ENCODE assay signal across 24 cellular contexts in genomic region chr5:9189681-9190080, GRCh38.
"Had no signal": no experiment of that assay in that cellular context is flagged by ENCODE, and none has a peak within 500 bp of the region (broad histone marks: within the 10 kb centered on the region; RNA-seq: fewer than 3 reads in every experiment).

No MANE protein-coding gene starts in this region.

- H3K36me3 ChIP-seq: colonic mucosa, gastrocnemius medialis, left lung, lower lobe of right lung had no signal

- H3K27ac ChIP-seq: colonic mucosa, epithelial cell of prostate, esophagus squamous epithelium, foreskin keratinocyte, gastrocnemius medialis, left lung, lower lobe of right lung had no signal

- H3K4me1 Mint-ChIP-seq: central memory CD8-positive, alpha-beta T cell had no signal

- H3K9me3 ChIP-seq: colonic mucosa, esophagus squamous epithelium, gastrocnemius medialis, heart right ventricle, left lung, lower lobe of right lung had no signal

- H3K9me3 Mint-ChIP-seq: dendritic cell treated with granulocyte-macrophage colony-stimulating factor and Interleukin-4, amounts not matched to agents 40 ng/mL and 50 ng/mL, for 4 days; endodermal cell had no signal

- DNase-seq: cerebellar nuclear complex; colonic mucosa; cortex of kidney; effector CD8-positive, alpha-beta T cell; effector memory CD8-positive, alpha-beta T cell; endodermal cell; erythroblast; esophagus squamous epithelium; foreskin keratinocyte; gastrocnemius medialis; glutamatergic neuron; head of caudate nucleus; heart right ventricle; hippocampal formation; left cardiac atrium; left ventricle myocardium superior; lower lobe of right lung; mesendoderm; midbrain had no signal

- H3K27me3 ChIP-seq: colonic mucosa, esophagus squamous epithelium, foreskin keratinocyte, gastrocnemius medialis, heart right ventricle, left lung had no signal

- H3K4me3 Mint-ChIP-seq: central memory CD8-positive, alpha-beta T cell; dendritic cell treated with granulocyte-macrophage colony-stimulating factor and Interleukin-4, amounts not matched to agents 40 ng/mL and 50 ng/mL, for 4 days; effector memory CD8-positive, alpha-beta T cell; endodermal cell had no signal

- H3K4me1 ChIP-seq: colonic mucosa, esophagus squamous epithelium, gastrocnemius medialis, heart right ventricle, left lung, lower lobe of right lung had no signal

- H3K4me3 ChIP-seq: colonic mucosa, esophagus squamous epithelium, gastrocnemius medialis, heart right ventricle, left lung, lower lobe of right lung had no signal

- H3K27ac Mint-ChIP-seq: dendritic cell treated with granulocyte-macrophage colony-stimulating factor and Interleukin-4, amounts not matched to agents 40 ng/mL and 50 ng/mL, for 4 days; effector memory CD8-positive, alpha-beta T cell; endodermal cell had no signal

- ATAC-seq: effector memory CD8-positive, alpha-beta T cell; esophagus mucosa; foreskin keratinocyte; gastrocnemius medialis; left lung had no signal

- H3K27me3 Mint-ChIP-seq: central memory CD8-positive, alpha-beta T cell; dendritic cell treated with granulocyte-macrophage colony-stimulating factor and Interleukin-4, amounts not matched to agents 40 ng/mL and 50 ng/mL, for 4 days; effector memory CD8-positive, alpha-beta T cell had no signal
